32 cellular contexts compared by ENCODE assay signal in genomic region chr7:158959954-158960353, GRCh38.
"Had no signal": no experiment of that assay in that cellular context is flagged by ENCODE, and none has a peak within 500 bp of the region (broad histone marks: within the 10 kb centered on the region; RNA-seq: fewer than 3 reads in every experiment).

No MANE protein-coding gene starts in this region.

- DNase-seq: activated B cell treated with CpG ODN at 0.5 μM for 24 hours; activated CD4-positive, alpha-beta memory T cell treated with anti-CD3 and anti-CD28 coated beads for 36 hours; activated CD4-positive, alpha-beta T cell treated with anti-CD3 and anti-CD28 coated beads for 4 hours; activated CD4-positive, alpha-beta T cell treated with anti-CD3 and anti-CD28 coated beads, Interleukin-2, amount 10 ng/mL, durations not matched to agents 24 days and 14 days; activated CD4-positive, alpha-beta T cell treated with anti-CD3 and anti-CD28 coated beads, Interleukin-2, amount 50 U/mL, for 1 hour; activated CD4-positive, alpha-beta T cell treated with anti-CD3 and anti-CD28 coated beads, Interleukin-2, amount 50 U/mL, for 4 hours; activated CD4-positive, CD25-positive, alpha-beta regulatory T cell treated with anti-CD3 and anti-CD28 coated beads, Interleukin-2, amount 50 U/mL, for 72 hours; activated CD8-positive, alpha-beta T cell treated with anti-CD3 and anti-CD28 coated beads for 36 hours; activated effector memory CD4-positive, alpha-beta T cell treated with anti-CD3 and anti-CD28 coated beads, Interleukin-2, amount 50 U/mL, for 16 hours; activated gamma-delta T cell treated with Interleukin-2 at 50 U/mL for 16 hours; activated naive CD4-positive, alpha-beta T cell; activated naive CD4-positive, alpha-beta T cell treated with anti-CD3 and anti-CD28 coated beads for 36 hours; activated naive CD4-positive, alpha-beta T cell treated with anti-CD3 and anti-CD28 coated beads, Interleukin-2, amount 50 U/mL, for 16 hours; activated naive CD8-positive, alpha-beta T cell treated with anti-CD3 and anti-CD28 coated beads for 36 hours; activated T-cell treated with anti-CD3 and anti-CD28 coated beads for 4 hours; activated T-cell treated with anti-CD3 and anti-CD28 coated beads, Interleukin-2, amount 50 U/mL, for 1 hour; activated T-cell treated with anti-CD3 and anti-CD28 coated beads, Interleukin-2, amount 50 U/mL, for 4 hours; activated T-cell treated with anti-CD3 and anti-CD28 coated beads, Interleukin-2, amount 50 U/mL, for 72 hours; amniotic stem cell; aorta; body of pancreas; brain microvascular endothelial cell; central memory CD4-positive, alpha-beta T cell; T-cell; T-helper 17 cell; T-helper 9 cell had no signal

- H3K36me3 ChIP-seq: adrenal gland, brain microvascular endothelial cell, breast epithelium had no signal

- H3K27ac ChIP-seq: adrenal gland, body of pancreas, brain microvascular endothelial cell, breast epithelium, VCaP had no signal

- H3K9me3 ChIP-seq: adrenal gland, body of pancreas, breast epithelium had no signal

- H3K4me1 ChIP-seq: body of pancreas, breast epithelium had no signal

- H3K4me3 ChIP-seq: adrenal gland, body of pancreas, breast epithelium had no signal

- FAIRE-seq: astrocyte, colon, TTC549 had no signal
